In the genomic region with DNA sequence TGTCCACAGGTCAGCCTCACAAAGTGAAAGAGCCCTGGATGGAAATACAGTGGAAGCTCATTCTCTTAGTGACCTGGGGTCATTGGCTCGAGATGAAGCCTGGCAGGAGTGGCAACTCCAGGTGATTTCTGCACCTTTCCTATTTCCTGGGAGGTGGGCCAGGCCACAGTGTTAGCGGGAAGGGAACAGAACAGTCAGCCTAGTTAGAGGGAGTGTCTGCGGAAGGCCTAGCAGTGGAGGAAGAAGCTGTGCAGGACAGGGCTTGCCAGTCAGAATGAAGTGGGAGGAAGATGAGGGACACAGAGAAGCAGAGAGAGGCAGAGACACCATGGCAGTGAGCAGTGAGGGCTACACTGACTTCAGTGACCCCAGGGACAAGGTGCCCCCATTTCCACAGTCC, we compare ENCODE assay signal across 14 cellular contexts. TPM values are rescaled to one million over a fixed set of nuclear protein-coding genes. Genes with fewer than 3 reads are reported as not detected.
DNase-seq lines count a peak whose midpoint lies in the region; ATAC-seq, FAIRE-seq and TF ChIP-seq lines count a peak whose summit lies in the region.
"Not testable (repeated sequence)": the region's sequence is repeated elsewhere in the genome, so short reads cannot be mapped to it uniquely, and the experiment has no call there.
"Had no signal": no experiment of that assay in that cellular context is flagged by ENCODE, and none has a peak within 500 bp of the region (broad histone marks: within the 10 kb centered on the region; RNA-seq: fewer than 3 reads in every experiment).

No MANE protein-coding gene starts in this region.

- dilution Hi-C loops in endothelial cell of umbilical vein (cut with MboI; ENCODE audit: extremely low pct_ligation_motif_present, low sequenced_read_pairs) = not testable (repeated sequence)

- in situ Hi-C loops in ACHN (cut with HindIII; ENCODE audit: low pct_ligation_motif_present, low pct_unique_long_range_greater_than_20kb, low sequenced_read_pairs) = not testable (repeated sequence)

- not testable (repeated sequence) for FAIRE-seq in endothelial cell of umbilical vein (lab: Jason Lieb, UNC)

- H3K9me3 Mint-ChIP-seq in MCF 10A (ENCODE audit: unreplicated experiment) = not testable (repeated sequence)

- intact Hi-C loops in MCF 10A (cut with micrococcal nuclease); endothelial cell of umbilical vein (cut with micrococcal nuclease): not testable (repeated sequence)

- TF ChIP-seq CTCF in MCF 10A (IDR thresholded peaks at IDR 0.05; ENCODE audit: unreplicated experiment); endothelial cell of umbilical vein (IDR thresholded peaks at IDR 0.05; ENCODE audit: extremely low read depth in 1 of 2, insufficient read depth in 1 of 2, low read depth in 1 of 2, low read length in 2 of 2); foreskin keratinocyte (conservative IDR thresholded peaks at IDR 0.05); osteoblast (IDR thresholded peaks at IDR 0.05; ENCODE audit: extremely low read depth, low read depth, low read length): not testable (repeated sequence)

- not testable (repeated sequence) for H3K27me3 ChIP-seq in SJSA1 (replicated peaks); endothelial cell of umbilical vein (ENCODE audit: control insufficient read depth in 2 of 2, insufficient read depth in 2 of 2, low read length in 2 of 2); foreskin keratinocyte; osteoblast (ENCODE audit: insufficient read depth, low read length)

- not testable (repeated sequence) for H3K79me2 ChIP-seq in endothelial cell of umbilical vein (ENCODE audit: control insufficient read depth, insufficient read depth, low read length); osteoblast (ENCODE audit: insufficient read depth, low read length)

- peak overlapping the region; percentile 88 for H3K27ac ChIP-seq in SJSA1
- peak overlapping the region; percentile 34 for H3K27ac ChIP-seq in endothelial cell of umbilical vein (ENCODE audit: insufficient read depth, low read depth, low read length)
- peak overlapping the region; percentile 70 for H3K27ac ChIP-seq in foreskin keratinocyte
- H3K27ac ChIP-seq in osteoblast (ENCODE audit: low read depth, low read length) = peak overlapping the region; percentile 87

- H3K4me3 ChIP-seq in SJSA1; endothelial cell of umbilical vein (replicated peaks in 1 of 3; ENCODE audit: insufficient read depth in 1 of 3, low read depth in 1 of 3, low read length in 3 of 3); osteoblast (ENCODE audit: insufficient read depth, low read length): not testable (repeated sequence)

- H3K27me3 Mint-ChIP-seq in MCF 10A (ENCODE audit: insufficient read depth, unreplicated experiment) = not testable (repeated sequence)

- not testable (repeated sequence) for H3K9me1 ChIP-seq in endothelial cell of umbilical vein (replicated peaks; ENCODE audit: control insufficient read depth, extremely low read depth, insufficient read depth, low read length)

- H3K4me1 Mint-ChIP-seq in MCF 10A (ENCODE audit: insufficient read depth, unreplicated experiment) = peaks cover 21% of the 10 kb centered on the region

- POLR2A ChIA-PET in MCF 10A (lab: Yijun Ruan, JAX); endothelial cell of umbilical vein (lab: Charles Lee): not testable (repeated sequence)

- CTCF ChIA-PET in MCF 10A (lab: Yijun Ruan, JAX) = interaction anchor here (0.6 to 1.4 kb wide), 4 partner anchors 10 to 272 kb away, joined by 3 to 5 read pairs (median 4); partner anchors contain the start of gene PSG4
- CTCF ChIA-PET in endothelial cell of umbilical vein (lab: Charles Lee) = not testable (repeated sequence)

- TF ChIP-seq POLR2A in endothelial cell of umbilical vein (IDR thresholded peaks at IDR 0.05; ENCODE audit: low read depth, low read length) = not testable (repeated sequence)

- H3K4me3 Mint-ChIP-seq in MCF 10A (ENCODE audit: unreplicated experiment) = not testable (repeated sequence)

- H3K9me3 ChIP-seq in SJSA1 (replicated peaks); endothelial cell of umbilical vein (replicated peaks; ENCODE audit: control insufficient read depth, insufficient read depth, low read length); osteoblast (ENCODE audit: low read depth, low read length): not testable (repeated sequence)

- not testable (repeated sequence) for ATAC-seq in foreskin keratinocyte

- H3K9ac ChIP-seq in endothelial cell of umbilical vein (replicated peaks; ENCODE audit: extremely low read depth, insufficient read depth, low read length) = not testable (repeated sequence)

- not testable (repeated sequence) for H3K36me3 Mint-ChIP-seq in MCF 10A (ENCODE audit: insufficient read depth, unreplicated experiment)

- peak overlapping the region; percentile 68 for H3K27ac Mint-ChIP-seq in MCF 10A (ENCODE audit: low read depth, unreplicated experiment)

- H2AFZ ChIP-seq in endothelial cell of umbilical vein (ENCODE audit: low read depth, low read length); osteoblast (ENCODE audit: low read length): not testable (repeated sequence)

- not testable (repeated sequence) for BruUV-seq in MCF 10A (replicated peaks; lab: Mats Ljungman, UMichigan); endothelial cell of umbilical vein (replicated peaks; lab: Mats Ljungman, UMichigan)

- H3K36me3 ChIP-seq in SJSA1; endothelial cell of umbilical vein (ENCODE audit: control insufficient read depth in 2 of 2, extremely low read depth in 1 of 2, insufficient read depth in 2 of 2, low read length in 2 of 2); osteoblast (ENCODE audit: insufficient read depth, low read length): not testable (repeated sequence)

- not testable (repeated sequence) for H4K20me1 ChIP-seq in endothelial cell of umbilical vein (replicated peaks; ENCODE audit: control insufficient read depth, extremely low read depth, insufficient read depth, low read length); osteoblast (ENCODE audit: insufficient read depth, low read length)

- H3K4me1 ChIP-seq in SJSA1 (replicated peaks) = peaks cover 22% of the 10 kb centered on the region
- H3K4me1 ChIP-seq in endothelial cell of umbilical vein (ENCODE audit: control insufficient read depth, extremely low read depth, insufficient read depth, low read length) = not testable (repeated sequence)
- H3K4me1 ChIP-seq in foreskin keratinocyte = peaks cover 29% of the 10 kb centered on the region
- H3K4me1 ChIP-seq in osteoblast (ENCODE audit: insufficient read depth, low read length) = peaks cover 15% of the 10 kb centered on the region

- DNase-seq in ACHN = peak; percentile 9
- peak; percentile 24 for DNase-seq in ELR (ENCODE audit: low read depth)
- peak; percentile 31 for DNase-seq in M059J (ENCODE audit: low read depth)
- DNase-seq in SJSA1 (ENCODE audit: low read depth in 1 of 2, low spot score in 2 of 2); MCF 10A (ENCODE audit: unreplicated experiment); endothelial cell of umbilical vein (ENCODE audit: low read depth, low spot score); osteoblast (ENCODE audit: insufficient read length, low spot score, missing footprints): not testable (repeated sequence)
- peak in 1 of 2 donors; percentile 59 for DNase-seq in foreskin keratinocyte

- H3K4me2 ChIP-seq in endothelial cell of umbilical vein (ENCODE audit: insufficient read depth, low read length); osteoblast (ENCODE audit: insufficient read depth, low read length): not testable (repeated sequence)

RNA-seq across cellular contexts. Expression of gene PSG7, which starts 3.6 kb away (rescaled TPM):
- total RNA-seq in M059J (2014; rRNA removed; shearing (Covaris generic)) = 0.05 and 1.1 TPM in 2 replicates
- not detected in 2 replicates for total RNA-seq in SJSA1 (2014; rRNA removed; shearing (Covaris generic))
- total RNA-seq in MCF 10A (2022) (not detected in 2 replicates), endothelial cell of umbilical vein (not detected in 2 replicates), foreskin keratinocyte (not detected in 2 replicates), osteoblast (not detected in 2 replicates)
- polyA plus RNA-seq in endothelial cell of umbilical vein (not detected in 2 replicates), foreskin keratinocyte (not detected in 2 replicates)
- polyA plus RNA-seq in endothelial cell of umbilical vein (2011; cell fraction: cytosol; rRNA removed) = not detected in 2 replicates
- not detected in 2 replicates for polyA plus RNA-seq in endothelial cell of umbilical vein (2011; cell fraction: nucleus; rRNA removed)
- not detected in 2 replicates for polyA plus RNA-seq in endothelial cell of umbilical vein (2012)
- not detected in 2 replicates for polyA minus RNA-seq in endothelial cell of umbilical vein
- polyA minus RNA-seq in endothelial cell of umbilical vein (2011; cell fraction: cytosol; rRNA and poly(A)+ RNA removed) = not detected
- polyA minus RNA-seq in endothelial cell of umbilical vein (2011; cell fraction: nucleus; rRNA and poly(A)+ RNA removed) = not detected in 2 replicates
- total RNA-seq: A172; CD8-positive, alpha-beta memory T cell; Daoy; H9; HT-29 had no signal
- polyA plus RNA-seq: CD8-positive, alpha-beta memory T cell; IgD-negative memory B cell had no signal

RNA-seq across cellular contexts. Expression of gene PSG6, which starts 15.7 kb away (rescaled TPM):
- 0.79 and 0.89 TPM in 2 replicates for total RNA-seq in M059J (2014; rRNA removed; shearing (Covaris generic))
- not detected in 2 replicates for total RNA-seq in SJSA1 (2014; rRNA removed; shearing (Covaris generic))
- total RNA-seq in MCF 10A (2022) (not detected in 2 replicates), endothelial cell of umbilical vein (not detected in 2 replicates), foreskin keratinocyte (not detected in 2 replicates), osteoblast (not detected in 2 replicates)
- polyA plus RNA-seq in endothelial cell of umbilical vein (not detected in 2 replicates), foreskin keratinocyte (not detected in 2 replicates)
- not detected in 2 replicates for polyA plus RNA-seq in endothelial cell of umbilical vein (2011; cell fraction: cytosol; rRNA removed)
- not detected in 2 replicates for polyA plus RNA-seq in endothelial cell of umbilical vein (2011; cell fraction: nucleus; rRNA removed)
- polyA plus RNA-seq in endothelial cell of umbilical vein (2012) = not detected in 2 replicates
- polyA minus RNA-seq in endothelial cell of umbilical vein = not detected in 2 replicates
- not detected for polyA minus RNA-seq in endothelial cell of umbilical vein (2011; cell fraction: cytosol; rRNA and poly(A)+ RNA removed)
- polyA minus RNA-seq in endothelial cell of umbilical vein (2011; cell fraction: nucleus; rRNA and poly(A)+ RNA removed) = not detected in 2 replicates
- total RNA-seq: A172; CD8-positive, alpha-beta memory T cell; Daoy; H9; HT-29 had no signal
- polyA plus RNA-seq: CD8-positive, alpha-beta memory T cell; IgD-negative memory B cell had no signal

RNA-seq across cellular contexts. Expression of gene PSG1, which starts 53.9 kb away (rescaled TPM):
- 11.0 and 13.6 TPM in 2 replicates for total RNA-seq in M059J (2014; rRNA removed; shearing (Covaris generic))
- total RNA-seq in SJSA1 (2014; rRNA removed; shearing (Covaris generic)) = 0.05 TPM in 1 of 2 replicates, not detected in the other
- not detected in 2 replicates for total RNA-seq in MCF 10A (2022)
- total RNA-seq in endothelial cell of umbilical vein = not detected in 2 replicates
- polyA plus RNA-seq in endothelial cell of umbilical vein = not detected in 2 replicates
- not detected in 2 replicates for polyA plus RNA-seq in endothelial cell of umbilical vein (2011; cell fraction: cytosol; rRNA removed)
- polyA plus RNA-seq in endothelial cell of umbilical vein (2011; cell fraction: nucleus; rRNA removed) = not detected in 2 replicates
- polyA plus RNA-seq in endothelial cell of umbilical vein (2012) = 0.52 and 2.3 TPM in 2 replicates
- polyA minus RNA-seq in endothelial cell of umbilical vein = not detected in 2 replicates
- polyA minus RNA-seq in endothelial cell of umbilical vein (2011; cell fraction: cytosol; rRNA and poly(A)+ RNA removed) = not detected
- polyA minus RNA-seq in endothelial cell of umbilical vein (2011; cell fraction: nucleus; rRNA and poly(A)+ RNA removed) = not detected in 2 replicates
- total RNA-seq in foreskin keratinocyte = not detected in 2 replicates
- polyA plus RNA-seq in foreskin keratinocyte = not detected in 2 replicates
- total RNA-seq in osteoblast = 0.36 and 1.2 TPM in 2 replicates
- total RNA-seq: CD8-positive, alpha-beta memory T cell; Daoy; H9; HT-29 had no signal
- polyA plus RNA-seq: CD8-positive, alpha-beta memory T cell; IgD-negative memory B cell had no signal

Comparison
In these comparisons a context has a peak if more than half of its experiments do, and no peak if none do; other contexts are left out.
1. H3K27ac ChIP-seq: peak in every context shown above with its lines; median percentile 88 in SJSA1; 87 in osteoblast; 70 in foreskin keratinocyte; 34 in endothelial cell of umbilical vein.